9 cellular contexts compared by ENCODE assay signal in genomic region chr16:87860553-87861299, GRCh38. TPM values are rescaled to one million over a fixed set of nuclear protein-coding genes. Genes with fewer than 3 reads are reported as not detected.
DNase-seq lines count a peak whose midpoint lies in the region; ATAC-seq and TF ChIP-seq lines count a peak whose summit lies in the region.
"Had no signal": no experiment of that assay in that cellular context is flagged by ENCODE, and none has a peak within 500 bp of the region (broad histone marks: within the 10 kb centered on the region; RNA-seq: fewer than 3 reads in every experiment).

No MANE protein-coding gene starts in this region.

- peaks cover 11% of the 10 kb centered on the region for H3K36me3 Mint-ChIP-seq in CD4-positive, CD25-positive, alpha-beta regulatory T cell
- peaks cover 85% of the 10 kb centered on the region for H3K36me3 Mint-ChIP-seq in activated T-helper 2 cell treated with anti-CD3 and anti-CD28 coated beads, Interferon-gamma antibody, Interleukin-2, Interleukin-4, amounts not matched to agents 10 μg/mL and 5 μg/mL and 100 μg/mL, durations not matched to agents 14 hours and 24 hours and 36 hours (ENCODE audit: low read depth)

- H3K4me3 Mint-ChIP-seq in CD4-positive, CD25-positive, alpha-beta regulatory T cell = peak overlapping the region; percentile 50 to 90 (median 72)
- H3K4me3 Mint-ChIP-seq in activated T-helper 2 cell treated with anti-CD3 and anti-CD28 coated beads, Interferon-gamma antibody, Interleukin-2, Interleukin-4, amounts not matched to agents 10 μg/mL and 5 μg/mL and 100 μg/mL, durations not matched to agents 14 hours and 24 hours and 36 hours (ENCODE audit: low read depth) = peak overlapping the region; percentile 49

- TF ChIP-seq CTCF in GM10266 (IDR thresholded peaks at IDR 0.05; ENCODE audit: control insufficient read depth, insufficient read depth, low read depth, missing control alignments) = no peak

- no peak overlapping the region for H3K4me3 ChIP-seq in CD4-positive, CD25-positive, alpha-beta regulatory T cell (ENCODE audit: low read depth, low read length)

- no peaks in the 10 kb centered on the region for H3K36me3 ChIP-seq in CD4-positive, CD25-positive, alpha-beta regulatory T cell (ENCODE audit: control insufficient read depth, insufficient read depth, low read length)

- H3K27ac Mint-ChIP-seq in CD4-positive, CD25-positive, alpha-beta regulatory T cell = peak overlapping the region; percentile 89 to 90 (median 89)
- peak overlapping the region; percentile 46 for H3K27ac Mint-ChIP-seq in activated T-helper 2 cell treated with anti-CD3 and anti-CD28 coated beads, Interferon-gamma antibody, Interleukin-2, Interleukin-4, amounts not matched to agents 10 μg/mL and 5 μg/mL and 100 μg/mL, durations not matched to agents 14 hours and 24 hours and 36 hours

- no peak for DNase-seq in CD4-positive, CD25-positive, alpha-beta regulatory T cell
- DNase-seq in HS-27A (ENCODE audit: low read depth) (peak; percentile 39), islet precursor cell (peak; percentile 82), GM10266 (ENCODE audit: extremely low spot score) (no peak)
- DNase-seq in activated T-helper 2 cell treated with anti-CD3 and anti-CD28 coated beads, Interferon-gamma antibody, Interleukin-2, Interleukin-4, amounts not matched to agents 10 μg/mL and 5 μg/mL and 100 μg/mL, durations not matched to agents 14 hours and 24 hours and 36 hours (ENCODE audit: low spot score) = no peak
- no peak for DNase-seq in activated effector memory CD4-positive, alpha-beta T cell treated with Interleukin-2 at 50 U/mL for 16 hours
- no peak for DNase-seq in activated effector memory CD4-positive, alpha-beta T cell treated with anti-CD3 and anti-CD28 coated beads, Interleukin-2, amount 50 U/mL, for 16 hours

- peaks cover 0 to 73% (median 28%) of the 10 kb centered on the region in 4 donors for H3K4me1 Mint-ChIP-seq in CD4-positive, CD25-positive, alpha-beta regulatory T cell
- peaks cover 61% of the 10 kb centered on the region for H3K4me1 Mint-ChIP-seq in activated T-helper 2 cell treated with anti-CD3 and anti-CD28 coated beads, Interferon-gamma antibody, Interleukin-2, Interleukin-4, amounts not matched to agents 10 μg/mL and 5 μg/mL and 100 μg/mL, durations not matched to agents 14 hours and 24 hours and 36 hours (ENCODE audit: low read depth)

- H3K9me3 Mint-ChIP-seq in CD4-positive, CD25-positive, alpha-beta regulatory T cell = no peaks in the 10 kb centered on the region
- no peaks in the 10 kb centered on the region for H3K9me3 Mint-ChIP-seq in activated T-helper 2 cell treated with anti-CD3 and anti-CD28 coated beads, Interferon-gamma antibody, Interleukin-2, Interleukin-4, amounts not matched to agents 10 μg/mL and 5 μg/mL and 100 μg/mL, durations not matched to agents 14 hours and 24 hours and 36 hours

- intact Hi-C loops in activated T-helper 2 cell treated with anti-CD3 and anti-CD28 coated beads, Interferon-gamma antibody, Interleukin-2, Interleukin-4, amounts not matched to agents 10 μg/mL and 5 μg/mL and 100 μg/mL, durations not matched to agents 14 hours and 24 hours and 36 hours (cut with micrococcal nuclease) = no loop called here

- no peaks in the 10 kb centered on the region for H3K27me3 Mint-ChIP-seq in CD4-positive, CD25-positive, alpha-beta regulatory T cell
- no peaks in the 10 kb centered on the region for H3K27me3 Mint-ChIP-seq in activated T-helper 2 cell treated with anti-CD3 and anti-CD28 coated beads, Interferon-gamma antibody, Interleukin-2, Interleukin-4, amounts not matched to agents 10 μg/mL and 5 μg/mL and 100 μg/mL, durations not matched to agents 14 hours and 24 hours and 36 hours (ENCODE audit: low read depth)

- peaks cover 60% of the 10 kb centered on the region for H3K4me1 ChIP-seq in CD4-positive, CD25-positive, alpha-beta regulatory T cell (ENCODE audit: control insufficient read depth, insufficient read depth, low read length, poor library complexity, severe bottlenecking)

- no peaks in the 10 kb centered on the region for H3K9me3 ChIP-seq in CD4-positive, CD25-positive, alpha-beta regulatory T cell (ENCODE audit: control insufficient read depth in 2 of 2, low read length in 2 of 2)

- no peaks in the 10 kb centered on the region for H3K27me3 ChIP-seq in CD4-positive, CD25-positive, alpha-beta regulatory T cell (ENCODE audit: control insufficient read depth, insufficient read depth, low read length)

- ATAC-seq in CD4-positive, CD25-positive, alpha-beta regulatory T cell (ENCODE audit: low read depth in 2 of 2) = no peak
- no peak for ATAC-seq in HG03025 (IDR thresholded peaks at IDR 0.05; ENCODE audit: low FRiP score, unreplicated experiment)

- H3K27ac ChIP-seq in CD4-positive, CD25-positive, alpha-beta regulatory T cell (ENCODE audit: insufficient read depth, low read length, poor library complexity, severe bottlenecking) = peak overlapping the region; percentile 51
- H3K27ac ChIP-seq: HL-60 had no signal

RNA-seq across cellular contexts. Expression of gene SLC7A5, which starts 8.6 kb away (rescaled TPM):
- total RNA-seq in CD4-positive, CD25-positive, alpha-beta regulatory T cell = 111 TPM
- polyA plus RNA-seq in CD4-positive, CD25-positive, alpha-beta regulatory T cell = 10 to 100 TPM; 10.3 to 13.3 (median 11.9) TPM
- total RNA-seq in activated T-helper 2 cell treated with anti-CD3 and anti-CD28 coated beads, Interferon-gamma antibody, Interleukin-2, Interleukin-4, amounts not matched to agents 10 μg/mL and 5 μg/mL and 100 μg/mL, durations not matched to agents 14 hours and 24 hours and 36 hours = 271 TPM in 2 replicates

Comparison
In these comparisons a context has a peak if more than half of its experiments do, and no peak if none do; other contexts are left out.
1. DNase-seq: peak in HS-27A (single experiment) and islet precursor cell (single experiment); none in CD4-positive, CD25-positive, alpha-beta regulatory T cell (0 of 3), activated T-helper 2 cell treated with anti-CD3 and anti-CD28 coated beads, Interferon-gamma antibody, Interleukin-2, Interleukin-4, amounts not matched to agents 10 μg/mL and 5 μg/mL and 100 μg/mL, durations not matched to agents 14 hours and 24 hours and 36 hours (single experiment), GM10266 (single experiment), activated effector memory CD4-positive, alpha-beta T cell treated with Interleukin-2 at 50 U/mL for 16 hours (single experiment) and activated effector memory CD4-positive, alpha-beta T cell treated with anti-CD3 and anti-CD28 coated beads, Interleukin-2, amount 50 U/mL, for 16 hours (single experiment).